Comparison of ENCODE assay signal across 9 cellular contexts in the genomic region with DNA sequence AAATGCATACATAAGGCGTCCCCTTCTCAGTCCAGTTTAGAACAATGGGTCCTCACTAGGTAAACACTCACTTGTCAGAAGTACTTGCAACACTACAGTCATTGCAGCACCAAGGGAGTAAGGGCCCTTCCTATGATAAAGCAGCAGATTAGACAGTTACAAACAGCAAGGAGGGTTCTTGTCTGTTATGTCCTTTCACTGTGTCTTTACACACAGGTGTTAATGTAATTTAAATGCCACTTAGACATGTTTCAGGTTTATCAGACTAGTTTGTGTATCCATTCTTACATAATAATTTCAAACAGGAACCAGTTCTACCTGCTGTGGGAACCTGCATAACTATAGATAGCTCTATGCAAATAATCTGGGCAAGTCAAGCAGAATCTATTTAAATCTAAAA.
A peak's percentile ranks its signal among the peaks of the same experiment; 100 is the strongest.
DNase-seq lines count a peak whose midpoint lies in the region; ATAC-seq, FAIRE-seq and TF ChIP-seq lines count a peak whose summit lies in the region.
"Had no signal": no experiment of that assay in that cellular context is flagged by ENCODE, and none has a peak within 500 bp of the region (broad histone marks: within the 10 kb centered on the region; RNA-seq: fewer than 3 reads in every experiment).

No MANE protein-coding gene starts in this region.

- H3K4me3 ChIP-seq in OCI-LY7 (ENCODE audit: low read depth, low read length, poor library complexity, severe bottlenecking) = peak overlapping the region; percentile 32
- H3K4me3 ChIP-seq: BLaER1 treated with 17β-estradiol and CSF1 and Interleukin-3, amounts not matched to agents 10 nM and 100 nM had no signal

- no peaks in the 10 kb centered on the region for H3K36me3 ChIP-seq in OCI-LY7 (ENCODE audit: insufficient read depth, low read length)
- H3K36me3 ChIP-seq: BLaER1 treated with 17β-estradiol and CSF1 and Interleukin-3, amounts not matched to agents 10 nM and 100 nM had no signal

- H3K4me2 ChIP-seq in OCI-LY7 (ENCODE audit: low read length) = peak overlapping the region; percentile 65
- H3K4me2 ChIP-seq: BLaER1 treated with 17β-estradiol and CSF1 and Interleukin-3, amounts not matched to agents 10 nM and 100 nM had no signal

- no peaks in the 10 kb centered on the region for H3K9me2 ChIP-seq in OCI-LY7 (ENCODE audit: insufficient read depth, low read length)

- peak overlapping the region; percentile 72 for H3K27ac ChIP-seq in OCI-LY7 (ENCODE audit: low read depth, low read length, poor library complexity, severe bottlenecking)
- H3K27ac ChIP-seq: BLaER1 treated with 17β-estradiol and CSF1 and Interleukin-3, amounts not matched to agents 10 nM and 100 nM had no signal

- H3K4me1 ChIP-seq in OCI-LY7 (ENCODE audit: insufficient read depth, low read length, poor library complexity, severe bottlenecking) = peaks cover 50% of the 10 kb centered on the region

- DNase-seq in DMS153 (lab: John Stamatoyannopoulos, UW) (peak; percentile 84), OCI-LY7 (ENCODE audit: low spot score) (peak; percentile 70), HTR-8/SVneo (ENCODE audit: insufficient read length, low spot score) (no peak)
- DNase-seq in activated T-cell treated with anti-CD3 and anti-CD28 coated beads, Interleukin-2, amount 50 U/mL, for 48 hours = no peak
- no peak for DNase-seq in activated CD4-positive, alpha-beta T cell treated with anti-CD3 and anti-CD28 coated beads, Interleukin-2, amount 50 U/mL, for 1 hour

- no peak for FAIRE-seq in HTR-8/SVneo (lab: Jason Lieb, UNC)

- ATAC-seq in GM19397 (IDR thresholded peaks at IDR 0.05; ENCODE audit: unreplicated experiment) (peak; percentile 84), HG03066 (IDR thresholded peaks at IDR 0.05; ENCODE audit: low read depth, unreplicated experiment) (peak; percentile 89)
- no peak for ATAC-seq in activated CD4-positive, CD25-positive, alpha-beta regulatory T cell treated with anti-CD3 and anti-CD28 coated beads, Interleukin-2, amount 50 U/mL, for 24 hours

- H3K9me3 ChIP-seq in OCI-LY7 (ENCODE audit: low read length) = no peaks in the 10 kb centered on the region
- H3K9me3 ChIP-seq: BLaER1 treated with 17β-estradiol and CSF1 and Interleukin-3, amounts not matched to agents 10 nM and 100 nM had no signal

- intact Hi-C loops in OCI-LY7 (cut with micrococcal nuclease; ENCODE audit: unreplicated experiment) = no loop called here

- H4K20me1 ChIP-seq in OCI-LY7 (ENCODE audit: insufficient read depth, low read length) = no peaks in the 10 kb centered on the region
- H4K20me1 ChIP-seq: BLaER1 treated with 17β-estradiol and CSF1 and Interleukin-3, amounts not matched to agents 10 nM and 100 nM had no signal

- H2AFZ ChIP-seq in OCI-LY7 (ENCODE audit: low read length) = 0 out of 2 replicates have a peak overlapping the region, but pooled peaks have one; percentile 24

- BruUV-seq in OCI-LY7 (replicated peaks; lab: Mats Ljungman, UMichigan) = no TSS peak

- POLR2A ChIA-PET in OCI-LY7 (lab: Charles Lee) = interaction anchor here (0.7 to 1.5 kb wide), 7 partner anchors 9 to 27 kb away, joined by 3 to 10 read pairs (median 4); no protein-coding TSS in a partner anchor

- H3K79me2 ChIP-seq in OCI-LY7 (ENCODE audit: insufficient read depth, low read depth, low read length) = no peaks in the 10 kb centered on the region

- no peak for TF ChIP-seq CTCF in OCI-LY7 (conservative IDR thresholded peaks at IDR 0.05; ENCODE audit: low read length)

- CTCF ChIA-PET in OCI-LY7 (lab: Charles Lee; ENCODE audit: unreplicated experiment) = no interaction called here

Comparison
In these comparisons a context has a peak if more than half of its experiments do, and no peak if none do; other contexts are left out.
1. DNase-seq: peak in DMS153 (single experiment) and OCI-LY7 (single experiment); none in activated T-cell treated with anti-CD3 and anti-CD28 coated beads, Interleukin-2, amount 50 U/mL, for 48 hours (0 of 2), activated CD4-positive, alpha-beta T cell treated with anti-CD3 and anti-CD28 coated beads, Interleukin-2, amount 50 U/mL, for 1 hour (single experiment) and HTR-8/SVneo (single experiment).
2. ATAC-seq: peak in GM19397 (single experiment) and HG03066 (single experiment); none in activated CD4-positive, CD25-positive, alpha-beta regulatory T cell treated with anti-CD3 and anti-CD28 coated beads, Interleukin-2, amount 50 U/mL, for 24 hours (0 of 2).